ENCODE assay signal across 8 cellular contexts in genomic region chr2:179340678-179341077, GRCh38.
DNase-seq lines count a peak whose midpoint lies in the region; ATAC-seq, FAIRE-seq and TF ChIP-seq lines count a peak whose summit lies in the region.

No MANE protein-coding gene starts in this region.

- no peak for ATAC-seq in SK-N-SH treated with all-trans-retinoic acid at 6 μM for 48 hours
- no peak for ATAC-seq in HG03342 (IDR thresholded peaks at IDR 0.05; ENCODE audit: unreplicated experiment)
- no peak for ATAC-seq in HG03432 (IDR thresholded peaks at IDR 0.05; ENCODE audit: unreplicated experiment)
- no peak for ATAC-seq in GM21515 (IDR thresholded peaks at IDR 0.05; ENCODE audit: unreplicated experiment)

- no peak for TF ChIP-seq EP300 in SK-N-SH (IDR thresholded peaks at IDR 0.05; ENCODE audit: borderline replicate concordance in 1 of 2, low read depth in 1 of 2, low read length in 1 of 2)

- CTCF ChIA-PET in SK-N-SH (lab: Yijun Ruan, JAX), result no interaction called here

- peak; percentile 42 for TF ChIP-seq CTCF in SK-N-SH (IDR thresholded peaks at IDR 0.05)

- H3K36me3 ChIP-seq in SK-N-SH (replicated peaks in 1 of 2; ENCODE audit: control insufficient read depth in 1 of 2, insufficient read depth in 2 of 2, low read length in 1 of 2), result no peaks in the 10 kb centered on the region
- no peaks in the 10 kb centered on the region for H3K36me3 ChIP-seq in small intestine (ENCODE audit: control insufficient read depth in 2 of 2, insufficient read depth in 2 of 2, low read length in 2 of 2)

- H3K9ac ChIP-seq in SK-N-SH, result no peak overlapping the region

- H3K27me3 ChIP-seq in SK-N-SH (ENCODE audit: insufficient read depth), result no peaks in the 10 kb centered on the region
- no peaks in the 10 kb centered on the region for H3K27me3 ChIP-seq in small intestine (ENCODE audit: control insufficient read depth in 2 of 2, insufficient read depth in 2 of 2, low read length in 2 of 2)

- H3K9me3 ChIP-seq in SK-N-SH (no peaks in the 10 kb centered on the region), small intestine (ENCODE audit: control insufficient read depth, low read depth) (no peaks in the 10 kb centered on the region)

- H3F3A ChIP-seq in SK-N-SH (replicated peaks; ENCODE audit: insufficient read depth), result no peaks in the 10 kb centered on the region

- no peak overlapping the region for H3K4me2 ChIP-seq in SK-N-SH

- POLR2A ChIA-PET in SK-N-SH (lab: Yijun Ruan, JAX), result no interaction called here

- no peaks in the 10 kb centered on the region for H4K20me1 ChIP-seq in SK-N-SH (ENCODE audit: insufficient read depth)

- no peaks in the 10 kb centered on the region for H3K9me2 ChIP-seq in SK-N-SH

- no peak for FAIRE-seq in small intestine (lab: Jason Lieb, UNC)

- DNase-seq in SK-N-SH (no peak), NCI-H748 treated with DMSO at 0.1 percent for 48 hours (lab: John Stamatoyannopoulos, UW) (peak; percentile 46), fibroblast of peridontal ligament (ENCODE audit: extremely low read depth) (peak; percentile 80), small intestine (peak; percentile 11)

- H2AFZ ChIP-seq in SK-N-SH (ENCODE audit: low read depth), result no peak overlapping the region

- H3K4me1 ChIP-seq in SK-N-SH (ENCODE audit: control insufficient read depth in 1 of 2, insufficient read depth in 2 of 2, low read depth in 1 of 2, low read length in 1 of 2) (peaks cover 5 to 11% of the 10 kb centered on the region in 2 experiments; a peak in 3 of 4 replicates), small intestine (ENCODE audit: control insufficient read depth in 2 of 2, insufficient read depth in 1 of 2, low read depth in 1 of 2, low read length in 1 of 2) (no peaks in the 10 kb centered on the region)

- WGBS in SK-N-SH (ENCODE audit: low lambda C conversion rate), result 64% methylated on average over 4 of the region's 4 CpGs
- WGBS in small intestine, 3 donors, result 43 to 62% (median 47%) methylated on average over 4 of the region's 4 CpGs

- H3K27ac ChIP-seq in SK-N-SH (ENCODE audit: low read depth in 2 of 2, low read length in 1 of 2), result no peak overlapping the region
- H3K27ac ChIP-seq in small intestine (ENCODE audit: low read depth in 1 of 2, low read length in 1 of 2), result no peak overlapping the region

- peak; percentile 41 for TF ChIP-seq RAD21 in SK-N-SH (IDR thresholded peaks at IDR 0.05; ENCODE audit: low read length)

- H3K4me3 ChIP-seq in SK-N-SH (ENCODE audit: low read depth in 2 of 2, low read length in 1 of 2) (no peak overlapping the region), small intestine (ENCODE audit: low read depth in 1 of 2, low read length in 2 of 2) (no peak overlapping the region)

- H3K79me2 ChIP-seq in SK-N-SH (ENCODE audit: insufficient read depth), result no peaks in the 10 kb centered on the region

TF ChIP-seq in SK-N-SH, 30 proteins besides CTCF, POLR2A, EP300 and RAD21:
- TF ChIP-seq SMC3 (IDR thresholded peaks at IDR 0.05; ENCODE audit: low read depth, low read length) (peak; percentile 34; the same call in 1 of the 2 replicates), FOXM1 (IDR thresholded peaks at IDR 0.05; ENCODE audit: low read depth) (no peak)

TF ChIP-seq in SK-N-SH treated with all-trans-retinoic acid at 6 μM for 48 hours, 23 proteins besides CTCF, POLR2A, EP300 and RAD21:
- TF ChIP-seq, protein P1, sequence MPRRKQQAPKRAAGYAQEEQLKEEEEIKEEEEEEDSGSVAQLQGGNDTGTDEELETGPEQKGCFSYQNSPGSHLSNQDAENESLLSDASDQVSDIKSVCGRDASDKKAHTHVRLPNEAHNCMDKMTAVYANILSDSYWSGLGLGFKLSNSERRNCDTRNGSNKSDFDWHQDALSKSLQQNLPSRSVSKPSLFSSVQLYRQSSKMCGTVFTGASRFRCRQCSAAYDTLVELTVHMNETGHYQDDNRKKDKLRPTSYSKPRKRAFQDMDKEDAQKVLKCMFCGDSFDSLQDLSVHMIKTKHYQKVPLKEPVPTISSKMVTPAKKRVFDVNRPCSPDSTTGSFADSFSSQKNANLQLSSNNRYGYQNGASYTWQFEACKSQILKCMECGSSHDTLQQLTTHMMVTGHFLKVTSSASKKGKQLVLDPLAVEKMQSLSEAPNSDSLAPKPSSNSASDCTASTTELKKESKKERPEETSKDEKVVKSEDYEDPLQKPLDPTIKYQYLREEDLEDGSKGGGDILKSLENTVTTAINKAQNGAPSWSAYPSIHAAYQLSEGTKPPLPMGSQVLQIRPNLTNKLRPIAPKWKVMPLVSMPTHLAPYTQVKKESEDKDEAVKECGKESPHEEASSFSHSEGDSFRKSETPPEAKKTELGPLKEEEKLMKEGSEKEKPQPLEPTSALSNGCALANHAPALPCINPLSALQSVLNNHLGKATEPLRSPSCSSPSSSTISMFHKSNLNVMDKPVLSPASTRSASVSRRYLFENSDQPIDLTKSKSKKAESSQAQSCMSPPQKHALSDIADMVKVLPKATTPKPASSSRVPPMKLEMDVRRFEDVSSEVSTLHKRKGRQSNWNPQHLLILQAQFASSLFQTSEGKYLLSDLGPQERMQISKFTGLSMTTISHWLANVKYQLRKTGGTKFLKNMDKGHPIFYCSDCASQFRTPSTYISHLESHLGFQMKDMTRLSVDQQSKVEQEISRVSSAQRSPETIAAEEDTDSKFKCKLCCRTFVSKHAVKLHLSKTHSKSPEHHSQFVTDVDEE (CRISPR knock-in tag; IDR thresholded peaks at IDR 0.05), result no peak
- TF ChIP-seq ZC3H10 (CRISPR knock-in tag; IDR thresholded peaks at IDR 0.05) (no peak), GLIS3 (CRISPR knock-in tag; IDR thresholded peaks at IDR 0.05) (no peak), CREB5 (CRISPR knock-in tag; IDR thresholded peaks at IDR 0.05; ENCODE audit: low read depth) (no peak), TCF4 (CRISPR knock-in tag; IDR thresholded peaks at IDR 0.05; ENCODE audit: borderline replicate concordance) (no peak), ZFP3 (CRISPR knock-in tag; IDR thresholded peaks at IDR 0.05) (no peak), ZNF70 (CRISPR knock-in tag; IDR thresholded peaks at IDR 0.05) (no peak)
